ENCODE assay signal across 1 cellular context in genomic region chr14:88695873-88696272, GRCh38.
TF ChIP-seq lines count a peak whose summit lies in the region.

No MANE protein-coding gene starts in this region.

TF ChIP-seq in SK-N-SH treated with all-trans-retinoic acid at 6 μM for 48 hours, 23 proteins besides CTCF, POLR2A, EP300 and RAD21 (continued from another document):
- TF ChIP-seq POU6F1 (CRISPR knock-in tag; IDR thresholded peaks at IDR 0.05; ENCODE audit: borderline replicate concordance, low read depth) (no peak), ZFP30 (CRISPR knock-in tag; IDR thresholded peaks at IDR 0.05) (no peak)
